In the genomic region with DNA sequence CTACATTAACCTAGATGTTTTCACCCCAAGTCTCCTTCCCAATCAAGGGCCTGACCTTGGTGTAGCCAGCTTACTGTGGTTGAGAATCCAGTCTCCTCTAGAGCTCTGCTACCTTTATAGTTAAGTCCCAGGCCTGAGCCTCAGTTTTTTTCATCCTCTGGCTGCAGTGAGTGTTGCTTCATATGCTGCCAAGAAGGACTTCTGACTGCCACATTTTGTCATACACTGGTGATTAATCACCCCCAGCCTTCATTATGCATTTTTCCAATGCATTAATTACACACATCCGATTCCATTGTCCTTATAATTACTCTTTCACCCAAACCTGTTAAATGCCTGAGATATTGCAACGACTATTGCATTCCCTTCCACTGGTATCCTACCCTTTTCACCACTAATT, we compare ENCODE assay signal across 18 cellular contexts.
A peak's percentile ranks its signal among the peaks of the same experiment; 100 is the strongest.
DNase-seq lines count a peak whose midpoint lies in the region; FAIRE-seq and TF ChIP-seq lines count a peak whose summit lies in the region.
"Had no signal": no experiment of that assay in that cellular context is flagged by ENCODE, and none has a peak within 500 bp of the region (broad histone marks: within the 10 kb centered on the region; RNA-seq: fewer than 3 reads in every experiment).

No MANE protein-coding gene starts in this region.

- DNase-seq in GM04504 (ENCODE audit: low read depth) (peak; percentile 9), adipocyte (ENCODE audit: low read depth) (peak; percentile 42), fibroblast of peridontal ligament (ENCODE audit: extremely low read depth) (peak; percentile 11), smooth muscle cell (lab: John Stamatoyannopoulos, UW; ENCODE audit: unreplicated experiment) (no peak), D721Med (ENCODE audit: insufficient read length, low spot score) (no peak), SW480 (ENCODE audit: low spot score) (no peak), HAP-1 (ENCODE audit: low spot score in 2 of 2) (no peak)
- DNase-seq: DMS79, NCI-H1092, NCI-H1694, NCI-H2107, NCI-H82, Peyer's patch, Right ventricle myocardium superior, SK-N-SH had no signal

- H3K27ac ChIP-seq in smooth muscle cell (ENCODE audit: low read depth), result no peak overlapping the region
- H3K27ac ChIP-seq: Peyer's patch had no signal

- no peaks in the 10 kb centered on the region for H3K79me2 ChIP-seq in smooth muscle cell (ENCODE audit: low read depth)

- H3K4me3 ChIP-seq in adipocyte (ENCODE audit: low read length), result peak overlapping the region; percentile 3
- no peak overlapping the region for H3K4me3 ChIP-seq in smooth muscle cell
- H3K4me3 ChIP-seq in HAP-1, result no peak overlapping the region
- H3K4me3 ChIP-seq: Peyer's patch had no signal

- H3K9ac ChIP-seq in adipocyte (ENCODE audit: low read length) (no peak overlapping the region), smooth muscle cell (ENCODE audit: low read depth) (no peak overlapping the region)
- H3K9ac ChIP-seq: SK-N-SH had no signal

- H2AFZ ChIP-seq in smooth muscle cell (ENCODE audit: low read depth), result no peak overlapping the region

- TF ChIP-seq CTCF in smooth muscle cell (IDR thresholded peaks at IDR 0.05; ENCODE audit: borderline replicate concordance, insufficient read depth, poor library complexity, severe bottlenecking) (no peak), D721Med (IDR thresholded peaks at IDR 0.05; ENCODE audit: insufficient read depth, missing control alignments) (no peak)

- H3K27me3 ChIP-seq in adipocyte (replicated peaks; ENCODE audit: control insufficient read depth, insufficient read depth, low read length) (no peaks in the 10 kb centered on the region), smooth muscle cell (ENCODE audit: low read depth) (no peaks in the 10 kb centered on the region), HAP-1 (ENCODE audit: low read depth) (no peaks in the 10 kb centered on the region)
- H3K27me3 ChIP-seq: Peyer's patch had no signal

- H4K20me1 ChIP-seq in smooth muscle cell (ENCODE audit: low read depth), result no peaks in the 10 kb centered on the region

- no peak overlapping the region for H3K4me2 ChIP-seq in smooth muscle cell
- H3K4me2 ChIP-seq: SK-N-SH had no signal

- FAIRE-seq in D721Med (lab: Jason Lieb, UNC), result no peak
- FAIRE-seq: GM12891, GM19239, HTR-8/SVneo had no signal

- H3K9me3 ChIP-seq in adipocyte (ENCODE audit: control insufficient read depth, low read length), result no peaks in the 10 kb centered on the region
- no peaks in the 10 kb centered on the region for H3K9me3 ChIP-seq in smooth muscle cell (replicated peaks; ENCODE audit: low read depth)
- no peaks in the 10 kb centered on the region for H3K9me3 ChIP-seq in HAP-1
- H3K9me3 ChIP-seq: Peyer's patch, SK-N-SH had no signal

- in situ Hi-C loops in HAP-1 (cut with MboI; ENCODE audit: low sequenced_read_pairs), result no loop called here

- WGBS in smooth muscle cell (ENCODE audit: low lambda C conversion rate), result 85% methylated on average over 2 of the region's 2 CpGs

- no peaks in the 10 kb centered on the region for H3F3A ChIP-seq in smooth muscle cell (ENCODE audit: low read depth)

- H3K36me3 ChIP-seq in adipocyte (ENCODE audit: control insufficient read depth, insufficient read depth, low read length, severe bottlenecking), result no peaks in the 10 kb centered on the region
- H3K36me3 ChIP-seq in smooth muscle cell (ENCODE audit: low read depth), result no peaks in the 10 kb centered on the region
- no peaks in the 10 kb centered on the region for H3K36me3 ChIP-seq in HAP-1 (replicated peaks)
- H3K36me3 ChIP-seq: Peyer's patch had no signal

- H3K4me1 ChIP-seq in adipocyte (ENCODE audit: control insufficient read depth, insufficient read depth, low read length), result peaks cover 30% of the 10 kb centered on the region
- no peaks in the 10 kb centered on the region for H3K4me1 ChIP-seq in smooth muscle cell (ENCODE audit: low read depth)
- no peaks in the 10 kb centered on the region for H3K4me1 ChIP-seq in HAP-1
- H3K4me1 ChIP-seq: Peyer's patch had no signal

Comparison
In these comparisons a context has a peak if more than half of its experiments do, and no peak if none do; other contexts are left out.
1. DNase-seq: peak in GM04504 (single experiment), adipocyte (single experiment) and fibroblast of peridontal ligament (single experiment); none in smooth muscle cell (single experiment), D721Med (single experiment), SW480 (single experiment) and HAP-1 (0 of 2).